ENCODE assay signal across 8 cellular contexts in genomic region chr4:53653484-53654053, GRCh38.
DNase-seq lines count a peak whose midpoint lies in the region; ATAC-seq and TF ChIP-seq lines count a peak whose summit lies in the region.

No MANE protein-coding gene starts in this region.

- no peaks in the 10 kb centered on the region for H3K27me3 ChIP-seq in adipocyte (replicated peaks; ENCODE audit: control insufficient read depth, insufficient read depth, low read length)
- no peaks in the 10 kb centered on the region for H3K27me3 ChIP-seq in neural progenitor cell

- no peak overlapping the region for H3K4me3 ChIP-seq in adipocyte (ENCODE audit: low read length)
- H3K4me3 ChIP-seq in neural progenitor cell: no peak overlapping the region

- H3K36me3 Mint-ChIP-seq in neural progenitor cell: no peaks in the 10 kb centered on the region

- no peak overlapping the region for H3K4me2 ChIP-seq in neural progenitor cell

- H3K9me3 ChIP-seq in adipocyte (ENCODE audit: control insufficient read depth, low read length) (no peaks in the 10 kb centered on the region), neural progenitor cell (ENCODE audit: low read depth) (no peaks in the 10 kb centered on the region)

- no peaks in the 10 kb centered on the region for H3K79me2 ChIP-seq in neural progenitor cell (ENCODE audit: low read depth)

- TF ChIP-seq CTCF in neural progenitor cell (IDR thresholded peaks at IDR 0.05): no peak

- H3K9ac ChIP-seq in adipocyte (ENCODE audit: low read length): peak overlapping the region; percentile 83
- H3K9ac ChIP-seq in neural progenitor cell: no peak overlapping the region

- H3K4me1 ChIP-seq in adipocyte (ENCODE audit: control insufficient read depth, insufficient read depth, low read length) (peaks cover 50% of the 10 kb centered on the region), neural progenitor cell (peaks cover 7% of the 10 kb centered on the region)

- H3K9me3 Mint-ChIP-seq in neural progenitor cell: no peaks in the 10 kb centered on the region

- no peak overlapping the region for H3K27ac ChIP-seq in neural progenitor cell

- no peak overlapping the region for H2AFZ ChIP-seq in neural progenitor cell (replicated peaks)

- no peaks in the 10 kb centered on the region for H4K20me1 ChIP-seq in neural progenitor cell (ENCODE audit: low read depth)

- H3F3A ChIP-seq in neural progenitor cell (ENCODE audit: low read depth): no peaks in the 10 kb centered on the region

- H3K4me3 Mint-ChIP-seq in neural progenitor cell: no peak overlapping the region

- DNase-seq in NOMO-1 treated with DMSO at 0.1 percent for 48 hours (lab: John Stamatoyannopoulos, UW; ENCODE audit: unreplicated experiment): peak; percentile 43
- DNase-seq in NOMO-1 treated with dmso at 0.1 percent for 144 hours (lab: John Stamatoyannopoulos, UW; ENCODE audit: unreplicated experiment): no peak
- DNase-seq in adipocyte (ENCODE audit: low read depth): peak; percentile 13
- peak; percentile 28 for DNase-seq in neural progenitor cell (ENCODE audit: low spot score)
- DNase-seq in activated CD4-positive, CD25-positive, alpha-beta regulatory T cell treated with anti-CD3 and anti-CD28 coated beads, Interleukin-2, amount 50 U/mL, for 72 hours: no peak
- DNase-seq in cortex of kidney (lab: John Stamatoyannopoulos, UW): no peak
- DNase-seq in activated T-cell treated with anti-CD3 and anti-CD28 coated beads, Interleukin-2, amount 50 U/mL, for 1 hour: no peak

- peak; percentile 35 for ATAC-seq in HG03565 (IDR thresholded peaks at IDR 0.05; ENCODE audit: unreplicated experiment)

- peaks cover 4% of the 10 kb centered on the region for H3K27me3 Mint-ChIP-seq in neural progenitor cell (ENCODE audit: insufficient read depth, low read depth)

- peaks cover 8% of the 10 kb centered on the region for H3K4me1 Mint-ChIP-seq in neural progenitor cell

- H3K27ac Mint-ChIP-seq in neural progenitor cell: no peak overlapping the region

- H3K36me3 ChIP-seq in adipocyte (ENCODE audit: control insufficient read depth, insufficient read depth, low read length, severe bottlenecking) (no peaks in the 10 kb centered on the region), neural progenitor cell (no peaks in the 10 kb centered on the region)

Comparison
In these comparisons a context has a peak if more than half of its experiments do, and no peak if none do; other contexts are left out.
1. DNase-seq: peak in NOMO-1 treated with DMSO at 0.1 percent for 48 hours (single experiment), adipocyte (single experiment) and neural progenitor cell (single experiment); none in NOMO-1 treated with dmso at 0.1 percent for 144 hours (single experiment), activated CD4-positive, CD25-positive, alpha-beta regulatory T cell treated with anti-CD3 and anti-CD28 coated beads, Interleukin-2, amount 50 U/mL, for 72 hours (single experiment), cortex of kidney (single experiment) and activated T-cell treated with anti-CD3 and anti-CD28 coated beads, Interleukin-2, amount 50 U/mL, for 1 hour (single experiment).